Comparison of ENCODE assay signal across 26 cellular contexts in genomic region chr1:244559561-244559960, GRCh38.
"Had no signal": no experiment of that assay in that cellular context is flagged by ENCODE, and none has a peak within 500 bp of the region (broad histone marks: within the 10 kb centered on the region; RNA-seq: fewer than 3 reads in every experiment).

No MANE protein-coding gene starts in this region.

- H3K4me3 Mint-ChIP-seq: immature natural killer cell, mesothelial cell of epicardium, naive B cell had no signal

- DNase-seq: dermis blood vessel endothelial cell; dorsolateral prefrontal cortex; effector CD4-positive, alpha-beta T cell; effector memory CD4-positive, alpha-beta T cell; foreskin keratinocyte; heart left ventricle; hypothalamus; immature natural killer cell; islet precursor cell; kidney; kidney glomerular epithelial cell; left colon; left ventricle myocardium superior; lower lobe of right lung; mesenchymal stem cell; mucosa of descending colon; naive B cell had no signal

- H3K4me1 Mint-ChIP-seq: immature natural killer cell, mesothelial cell of epicardium, naive B cell had no signal

- H3K4me1 ChIP-seq: esophagus muscularis mucosa, foreskin keratinocyte, gastroesophageal sphincter, heart left ventricle, lower lobe of right lung had no signal

- H3K27me3 Mint-ChIP-seq: naive B cell had no signal

- H2AFZ ChIP-seq: hepatocyte had no signal

- ATAC-seq: foreskin keratinocyte, gastroesophageal sphincter, heart left ventricle, left colon, left lobe of liver, left ventricle myocardium superior, lower lobe of right lung, mucosa of descending colon had no signal

- H3K27me3 ChIP-seq: dorsolateral prefrontal cortex, esophagus muscularis mucosa, foreskin keratinocyte, gastroesophageal sphincter, heart left ventricle, hepatocyte had no signal

- H3K79me2 ChIP-seq: hepatocyte had no signal

- H3K36me3 ChIP-seq: esophagus muscularis mucosa, heart left ventricle, lower lobe of right lung had no signal

- H3K27ac Mint-ChIP-seq: immature natural killer cell, mesothelial cell of epicardium, naive B cell had no signal

- H3K4me2 ChIP-seq: hepatocyte had no signal

- H3K27ac ChIP-seq: coronary artery, dorsolateral prefrontal cortex, esophagus muscularis mucosa, foreskin keratinocyte, gastroesophageal sphincter, heart left ventricle, hepatocyte, lower lobe of right lung had no signal

- H3K4me3 ChIP-seq: coronary artery, dorsolateral prefrontal cortex, esophagus muscularis mucosa, gastroesophageal sphincter, heart left ventricle, hepatocyte, lower lobe of right lung, mucosa of descending colon had no signal

- FAIRE-seq: colon, endothelial cell of umbilical vein, frontal cortex, kidney had no signal
